In genomic region chr2:3290655-3291054, GRCh38 we compare ENCODE assay signal across 14 cellular contexts.
DNase-seq lines count a peak whose midpoint lies in the region; ATAC-seq and TF ChIP-seq lines count a peak whose summit lies in the region.
"Had no signal": no experiment of that assay in that cellular context is flagged by ENCODE, and none has a peak within 500 bp of the region (broad histone marks: within the 10 kb centered on the region; RNA-seq: fewer than 3 reads in every experiment).

No MANE protein-coding gene starts in this region.

- no peaks in the 10 kb centered on the region for H3K27me3 ChIP-seq in BE2C
- H3K27me3 ChIP-seq: SJCRH30 had no signal

- no peaks in the 10 kb centered on the region for H3K9me3 ChIP-seq in BE2C
- H3K9me3 ChIP-seq: SJCRH30 had no signal

- TF ChIP-seq CTCF in BE2C (IDR thresholded peaks at IDR 0.05; ENCODE audit: low read depth, low read length) (no peak), GM13976 (IDR thresholded peaks at IDR 0.05; ENCODE audit: borderline replicate concordance, control extremely low read depth, extremely low read depth, insufficient read depth, missing control alignments) (no peak)

- DNase-seq in BE2C (peak; percentile 40), DMS79 (lab: John Stamatoyannopoulos, UW) (peak; percentile 37), kidney tubule cell (ENCODE audit: low spot score) (peak; percentile 22), retina (peak; percentile 74), GM13976 (ENCODE audit: low spot score) (no peak)
- DNase-seq: DMS153, HCEC 1CT, MV-4-11, NCI-H1436 treated with DMSO at 0.1 percent for 48 hours, NCI-H2081, NCI-H510A treated with DMSO at 0.1 percent for 48 hours, SJCRH30 had no signal

- H3K36me3 ChIP-seq in BE2C, result peaks cover 2% of the 10 kb centered on the region; the same call in 1 of the 2 replicates
- H3K36me3 ChIP-seq: SJCRH30 had no signal

- H3K4me1 ChIP-seq in BE2C, result peaks cover 43% of the 10 kb centered on the region
- H3K4me1 ChIP-seq: SJCRH30 had no signal

- no peak overlapping the region for H3K4me3 ChIP-seq in BE2C (ENCODE audit: low read depth, low read length)
- H3K4me3 ChIP-seq: SJCRH30 had no signal

- in situ Hi-C loops in GM13976 (cut with MboI; ENCODE audit: low sequenced_read_pairs, unreplicated experiment), result no loop called here

- ATAC-seq in GM21786 (IDR thresholded peaks at IDR 0.05; ENCODE audit: unreplicated experiment), result no peak
- no peak for ATAC-seq in esophagus mucosa
